In the genomic region with DNA sequence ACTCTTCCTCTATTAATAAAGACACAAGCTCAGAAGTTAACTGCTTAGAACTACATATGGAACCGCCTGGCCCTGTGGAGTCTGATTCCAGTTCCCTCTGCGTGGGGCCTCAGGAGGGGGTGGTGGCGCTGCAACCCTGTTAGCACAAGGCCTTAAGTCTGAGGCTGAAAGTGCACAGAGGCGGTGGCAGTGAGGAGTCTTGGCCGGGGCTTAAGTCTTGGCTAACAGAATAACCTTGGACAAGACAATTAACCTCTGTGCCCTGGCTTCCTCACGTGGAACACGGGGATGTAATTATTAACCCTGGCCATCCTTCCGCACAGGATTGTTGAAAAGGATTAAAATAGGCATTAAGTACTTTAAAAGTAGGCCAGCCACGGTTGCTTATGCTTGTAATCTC, we compare ENCODE assay signal across 17 cellular contexts.
DNase-seq lines count a peak whose midpoint lies in the region; ATAC-seq and TF ChIP-seq lines count a peak whose summit lies in the region.
"Had no signal": no experiment of that assay in that cellular context is flagged by ENCODE, and none has a peak within 500 bp of the region (broad histone marks: within the 10 kb centered on the region; RNA-seq: fewer than 3 reads in every experiment).

No MANE protein-coding gene starts in this region.

- peaks cover 23% of the 10 kb centered on the region for H3K27me3 Mint-ChIP-seq in progenitor cell of endocrine pancreas
- H3K27me3 Mint-ChIP-seq: B cell had no signal

- no peak overlapping the region for H3K27ac Mint-ChIP-seq in progenitor cell of endocrine pancreas
- H3K27ac Mint-ChIP-seq: activated CD4-positive, alpha-beta memory T cell treated with anti-CD3 and anti-CD28 coated beads for 36 hours; B cell; T-cell had no signal

- DNase-seq in DMS53 treated with DMSO at 0.1 percent for 48 hours (lab: John Stamatoyannopoulos, UW; ENCODE audit: unreplicated experiment) (peak; percentile 13), NCI-H82 (lab: John Stamatoyannopoulos, UW) (peak; percentile 89), iris pigment epithelial cell (ENCODE audit: low read depth) (peak; percentile 4), progenitor cell of endocrine pancreas (ENCODE audit: low spot score, unreplicated experiment) (no peak), HCEC 1CT (no peak), foreskin fibroblast (no peak)
- DNase-seq: activated CD4-positive, alpha-beta memory T cell treated with anti-CD3 and anti-CD28 coated beads for 36 hours; activated T-cell treated with anti-CD3 and anti-CD28 coated beads, Interleukin-2, amount 50 U/mL, for 48 hours; brain microvascular endothelial cell; IMR-90; left ventricle myocardium inferior; MM.1S; NCI-H1694 treated with DMSO at 0.1 percent for 48 hours; T-cell had no signal

- H3K9me3 Mint-ChIP-seq in progenitor cell of endocrine pancreas (ENCODE audit: low read depth): no peaks in the 10 kb centered on the region
- H3K9me3 Mint-ChIP-seq: activated CD4-positive, alpha-beta memory T cell treated with anti-CD3 and anti-CD28 coated beads for 36 hours; activated naive CD4-positive, alpha-beta T cell treated with anti-CD3 and anti-CD28 coated beads, Interleukin-2, amount 50 U/mL, for 72 hours; T-cell had no signal

- TF ChIP-seq CTCF in progenitor cell of endocrine pancreas (IDR thresholded peaks at IDR 0.05; ENCODE audit: unreplicated experiment): peak; percentile 26
- no peak for TF ChIP-seq CTCF in foreskin fibroblast (IDR thresholded peaks at IDR 0.05; ENCODE audit: low read depth, low read length)

- ATAC-seq in GM21526 (IDR thresholded peaks at IDR 0.05; ENCODE audit: low FRiP score, unreplicated experiment): no peak
- ATAC-seq: activated naive CD4-positive, alpha-beta T cell treated with anti-CD3 and anti-CD28 coated beads, Interleukin-2, amount 50 U/mL, for 72 hours; T-cell had no signal

- no peak overlapping the region for H3K4me3 Mint-ChIP-seq in progenitor cell of endocrine pancreas (ENCODE audit: low read depth)
- H3K4me3 Mint-ChIP-seq: activated CD4-positive, alpha-beta memory T cell treated with anti-CD3 and anti-CD28 coated beads for 36 hours; B cell; T-cell had no signal

- no peaks in the 10 kb centered on the region for H3K36me3 Mint-ChIP-seq in progenitor cell of endocrine pancreas (ENCODE audit: insufficient read depth)
- H3K36me3 Mint-ChIP-seq: activated CD4-positive, alpha-beta memory T cell treated with anti-CD3 and anti-CD28 coated beads for 36 hours; activated naive CD4-positive, alpha-beta T cell treated with anti-CD3 and anti-CD28 coated beads, Interleukin-2, amount 50 U/mL, for 72 hours; T-cell had no signal

- peaks cover 14% of the 10 kb centered on the region for H3K4me1 Mint-ChIP-seq in progenitor cell of endocrine pancreas (ENCODE audit: low read depth)
- H3K4me1 Mint-ChIP-seq: B cell, T-cell had no signal

- no peak overlapping the region for H3K4me3 ChIP-seq in foreskin fibroblast (ENCODE audit: low read depth in 1 of 2, low read length in 2 of 2)
- H3K4me3 ChIP-seq: left ventricle myocardium inferior had no signal

Comparison
In these comparisons a context has a peak if more than half of its experiments do, and no peak if none do; other contexts are left out.
1. DNase-seq: peak in DMS53 treated with DMSO at 0.1 percent for 48 hours (single experiment), NCI-H82 (single experiment) and iris pigment epithelial cell (single experiment); none in progenitor cell of endocrine pancreas (single experiment), HCEC 1CT (single experiment) and foreskin fibroblast (0 of 2).